In genomic region chr5:148477429-148477828, GRCh38 we compare ENCODE assay signal across 25 cellular contexts.
"Had no signal": no experiment of that assay in that cellular context is flagged by ENCODE, and none has a peak within 500 bp of the region (broad histone marks: within the 10 kb centered on the region; RNA-seq: fewer than 3 reads in every experiment).

No MANE protein-coding gene starts in this region.

- DNase-seq: stimulated activated CD4-positive, alpha-beta T cell treated with anti-CD3 and anti-CD28 coated beads, Interleukin-2, amount 100 ng/mL, for 48 hours; stimulated activated CD4-positive, alpha-beta T cell treated with anti-CD3 and anti-CD28 coated beads, Interleukin-4, amount 100 ng/mL, for 1 hour; stimulated activated CD4-positive, alpha-beta T cell treated with anti-CD3 and anti-CD28 coated beads, Interleukin-4, amount 100 ng/mL, for 24 hours; stimulated activated CD4-positive, alpha-beta T cell treated with anti-CD3 and anti-CD28 coated beads, Interleukin-4, amount 100 ng/mL, for 4 hours; stimulated activated CD8-positive, alpha-beta memory T cell treated with anti-CD3 and anti-CD28 coated beads, Interleukin-4, amount 100 ng/mL, for 48 hours; stimulated activated naive B cell treated with anti-CD40 and anti-IgM and Interleukin-4, amounts not matched to agents 10 μg/mL and 1 μg/mL and 100 μg/mL, for 72 hours; stimulated activated naive CD4-positive, alpha-beta T cell; stimulated activated naive CD4-positive, alpha-beta T cell treated with Interleukin-2 at 50 U/mL for 16 hours; stimulated activated naive CD8-positive, alpha-beta T cell treated with anti-CD3 and anti-CD28 coated beads, Interleukin-15, amount 100 ng/mL, for 72 hours; stimulated activated naive CD8-positive, alpha-beta T cell treated with anti-CD3 and anti-CD28 coated beads, Interleukin-15, Interleukin-2, amounts not matched to agents 100 U/mL and 50 U/mL, for 24 hours; stomach; substantia nigra; testis; thyroid gland; tibial artery; transverse colon; trophoblast cell; upper lobe of left lung; upper lobe of right lung; uterus had no signal

- H3K36me3 ChIP-seq: stomach, suprapubic skin, thoracic aorta, thyroid gland, tibial artery, tibial nerve, transverse colon, upper lobe of left lung, upper lobe of right lung, uterus, vagina had no signal

- H3K27ac ChIP-seq: stomach, suprapubic skin, testis, thoracic aorta, thyroid gland, tibial artery, tibial nerve, transverse colon, upper lobe of left lung, upper lobe of right lung, uterus, vagina had no signal

- FAIRE-seq: urothelium cell line had no signal

- H3K4me3 ChIP-seq: stomach, suprapubic skin, testis, thoracic aorta, thyroid gland, tibial artery, tibial nerve, transverse colon, upper lobe of left lung, upper lobe of right lung, uterus, vagina had no signal

- H3K27me3 ChIP-seq: stomach, testis, thyroid gland, tibial artery, tibial nerve, transverse colon, upper lobe of left lung, upper lobe of right lung, uterus, vagina had no signal

- H3K9me3 ChIP-seq: stomach, suprapubic skin, testis, thoracic aorta, thyroid gland, tibial artery, tibial nerve, transverse colon, upper lobe of left lung, upper lobe of right lung, uterus, vagina had no signal
